Comparison of ENCODE assay signal across 17 cellular contexts in the genomic region with DNA sequence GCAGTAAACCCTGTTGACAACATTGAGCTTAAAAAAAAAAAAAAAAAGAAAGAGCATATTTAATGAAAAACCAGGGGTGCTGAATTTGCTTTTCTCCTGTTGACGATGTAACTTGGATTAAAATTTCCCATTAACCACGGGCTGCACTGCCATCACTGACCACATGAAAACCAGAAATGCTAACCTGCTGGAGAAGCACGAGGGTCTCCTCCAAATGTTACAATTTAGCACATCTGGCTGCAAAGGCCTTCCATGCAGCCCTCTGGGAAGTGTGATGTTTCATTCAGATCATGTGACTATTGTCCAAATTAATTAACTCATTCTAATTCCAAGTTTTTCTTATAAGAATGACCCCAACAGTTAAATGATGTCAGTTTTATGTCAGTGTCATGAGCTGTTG. TPM values are rescaled to one million over a fixed set of nuclear protein-coding genes. Genes with fewer than 3 reads are reported as not detected.
DNase-seq lines count a peak whose midpoint lies in the region; ATAC-seq, FAIRE-seq and TF ChIP-seq lines count a peak whose summit lies in the region.
"Had no signal": no experiment of that assay in that cellular context is flagged by ENCODE, and none has a peak within 500 bp of the region (broad histone marks: within the 10 kb centered on the region; RNA-seq: fewer than 3 reads in every experiment).

No MANE protein-coding gene starts in this region.

- ATAC-seq in GM19023 (IDR thresholded peaks at IDR 0.05; ENCODE audit: unreplicated experiment): no peak
- ATAC-seq: lower lobe of right lung; naive thymus-derived CD8-positive, alpha-beta T cell had no signal

- FAIRE-seq in GM19239 (lab: Jason Lieb, UNC): peak; percentile 4
- FAIRE-seq: RCC 7860 had no signal

- no peak overlapping the region for H3K4me3 Mint-ChIP-seq in osteocyte (ENCODE audit: unreplicated experiment)
- H3K4me3 Mint-ChIP-seq: activated CD4-positive, alpha-beta T cell treated with anti-CD3 and anti-CD28 coated beads, Interleukin-2, amount 10 ng/mL, durations not matched to agents 7 days and 5 days; naive thymus-derived CD8-positive, alpha-beta T cell had no signal

- DNase-seq in GM19239 (ENCODE audit: insufficient read length, low spot score): no peak
- peak; percentile 24 for DNase-seq in NAMALWA (ENCODE audit: low spot score)
- no peak for DNase-seq in epithelial cell of esophagus (ENCODE audit: low read depth)
- DNase-seq in osteocyte (ENCODE audit: extremely low spot score, unreplicated experiment): no peak
- no peak for DNase-seq in GM19238 (ENCODE audit: insufficient read length, low spot score)
- no peak for DNase-seq in central memory CD4-positive, alpha-beta T cell
- DNase-seq: activated CD4-positive, alpha-beta T cell treated with anti-CD3 and anti-CD28 coated beads, Interleukin-2, amount 10 ng/mL, durations not matched to agents 7 days and 5 days; activated naive CD4-positive, alpha-beta T cell; anterior cingulate cortex; cortex of kidney; lower lobe of right lung; naive thymus-derived CD8-positive, alpha-beta T cell; NCI-H2081; NCI-H524 had no signal

- no peaks in the 10 kb centered on the region for H3K36me3 Mint-ChIP-seq in osteocyte (ENCODE audit: unreplicated experiment)
- H3K36me3 Mint-ChIP-seq: naive thymus-derived CD8-positive, alpha-beta T cell had no signal

- H3K4me3 ChIP-seq in epithelial cell of esophagus (ENCODE audit: low read length): no peak overlapping the region
- H3K4me3 ChIP-seq: lower lobe of right lung had no signal

- peaks cover 2% of the 10 kb centered on the region for H3K27me3 Mint-ChIP-seq in osteocyte (ENCODE audit: unreplicated experiment)

- peaks cover 19% of the 10 kb centered on the region for H3K4me1 Mint-ChIP-seq in osteocyte (ENCODE audit: unreplicated experiment)
- H3K4me1 Mint-ChIP-seq: activated CD4-positive, alpha-beta T cell treated with anti-CD3 and anti-CD28 coated beads, Interleukin-2, amount 10 ng/mL, durations not matched to agents 7 days and 5 days had no signal

- no peaks in the 10 kb centered on the region for H3K9me3 Mint-ChIP-seq in osteocyte (ENCODE audit: unreplicated experiment)
- H3K9me3 Mint-ChIP-seq: activated CD4-positive, alpha-beta T cell treated with anti-CD3 and anti-CD28 coated beads, Interleukin-2, amount 10 ng/mL, durations not matched to agents 7 days and 5 days; naive thymus-derived CD8-positive, alpha-beta T cell had no signal

- TF ChIP-seq CTCF in epithelial cell of esophagus (IDR thresholded peaks at IDR 0.05; ENCODE audit: insufficient read depth, low read depth, low read length, missing control alignments): peak; percentile 10
- TF ChIP-seq CTCF in osteocyte (IDR thresholded peaks at IDR 0.05): peak; percentile 18

- H3K27ac Mint-ChIP-seq in osteocyte (ENCODE audit: unreplicated experiment): no peak overlapping the region
- H3K27ac Mint-ChIP-seq: activated CD4-positive, alpha-beta T cell treated with anti-CD3 and anti-CD28 coated beads, Interleukin-2, amount 10 ng/mL, durations not matched to agents 7 days and 5 days; naive thymus-derived CD8-positive, alpha-beta T cell had no signal

RNA-seq across cellular contexts. Expression of a gene that starts 26.9 kb away (rescaled TPM):
- total RNA-seq in osteocyte: not detected in 2 replicates
- total RNA-seq: activated CD4-positive, alpha-beta T cell treated with anti-CD3 and anti-CD28 coated beads, Interleukin-2, amount 10 ng/mL, durations not matched to agents 7 days and 5 days; lower lobe of right lung; naive thymus-derived CD8-positive, alpha-beta T cell; pulmonary artery endothelial cell had no signal

RNA-seq across cellular contexts. Expression of a gene that starts 38.5 kb away (rescaled TPM):
- total RNA-seq in osteocyte: not detected in 2 replicates
- total RNA-seq: activated CD4-positive, alpha-beta T cell treated with anti-CD3 and anti-CD28 coated beads, Interleukin-2, amount 10 ng/mL, durations not matched to agents 7 days and 5 days; lower lobe of right lung; naive thymus-derived CD8-positive, alpha-beta T cell had no signal
